ENCODE assay signal across 8 cellular contexts in the genomic region with DNA sequence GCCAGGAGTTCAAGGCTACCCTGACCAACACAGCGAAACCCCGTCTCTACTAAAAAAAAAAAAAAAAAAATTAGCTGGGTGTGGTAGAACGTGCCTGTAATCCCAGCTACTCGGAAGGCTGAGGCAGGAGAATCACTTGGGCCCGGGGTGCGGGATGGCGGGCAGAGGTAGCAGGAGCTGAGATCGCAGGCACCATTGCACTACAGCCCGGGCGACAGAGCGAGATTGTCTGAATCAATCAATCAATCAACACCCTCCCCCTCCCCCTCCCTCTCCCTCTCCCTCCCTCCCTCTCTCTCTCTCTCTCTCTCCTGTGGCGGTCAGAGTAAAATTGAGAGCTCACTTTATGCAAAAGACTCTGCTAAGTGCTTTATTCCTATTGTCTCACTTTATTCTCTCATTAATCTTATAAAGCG. TPM values are rescaled to one million over a fixed set of nuclear protein-coding genes. Genes with fewer than 3 reads are reported as not detected.
DNase-seq lines count a peak whose midpoint lies in the region; ATAC-seq and TF ChIP-seq lines count a peak whose summit lies in the region.

No MANE protein-coding gene starts in this region.

- H3K27me3 ChIP-seq in SJCRH30 (no peaks in the 10 kb centered on the region), esophagus squamous epithelium (peaks cover 0 to 5% (median 0%) of the 10 kb centered on the region in 4 donors)

- H3K36me3 ChIP-seq in SJCRH30 (no peaks in the 10 kb centered on the region), esophagus squamous epithelium (no peaks in the 10 kb centered on the region)

- peaks cover 7% of the 10 kb centered on the region; the same call in 1 of the 2 replicates for H3K4me1 ChIP-seq in SJCRH30
- H3K4me1 ChIP-seq in esophagus squamous epithelium: peaks cover 0 to 23% (median 14%) of the 10 kb centered on the region in 3 donors

- intact Hi-C loops in esophagus squamous epithelium (cut with DNase I): no loop called here

- no peaks in the 10 kb centered on the region for H3K9me3 ChIP-seq in SJCRH30 (replicated peaks)
- no peaks in the 10 kb centered on the region for H3K9me3 ChIP-seq in esophagus squamous epithelium

- no peak for ATAC-seq in HG03565 (IDR thresholded peaks at IDR 0.05; ENCODE audit: unreplicated experiment)

- WGBS in esophagus squamous epithelium, 2 donors: 15 to 30% methylated on average over 10 to 11 of the region's 13 CpGs

- H3K27ac ChIP-seq in SJCRH30: no peak overlapping the region
- H3K27ac ChIP-seq in esophagus squamous epithelium: peak overlapping the region in 2 of 4 donors; percentile 90 to 92

- H3K4me3 ChIP-seq in GM12875 (ENCODE audit: low read depth, low read length) (peak overlapping the region; percentile 79), SJCRH30 (peak overlapping the region; percentile 66), esophagus squamous epithelium (peak overlapping the region; percentile 73 to 100 (median 82))

- TF ChIP-seq POLR2A in esophagus squamous epithelium (IDR thresholded peaks at IDR 0.05): no peak

- no peak for TF ChIP-seq CTCF in GM12875 (IDR thresholded peaks at IDR 0.05; ENCODE audit: borderline replicate concordance, insufficient read depth, low read depth, low read length)
- TF ChIP-seq CTCF in esophagus squamous epithelium (IDR thresholded peaks at IDR 0.05): no peak

- DNase-seq in SJCRH30 (no peak), esophagus squamous epithelium (lab: John Stamatoyannopoulos, UW) (no peak), retina (peak; percentile 62), 8988T (no peak), AG08396 (ENCODE audit: low spot score) (no peak), T-helper 9 cell (no peak)

RNA-seq across cellular contexts. Expression of a gene that starts 1.2 kb away (rescaled TPM):
- 22.1 and 22.5 TPM in 2 replicates for total RNA-seq in SJCRH30 (2014; rRNA removed; shearing (Covaris generic))
- 1 to 10 TPM; 5.0 to 9.7 (median 8.6) TPM for total RNA-seq in esophagus squamous epithelium

RNA-seq across cellular contexts. Expression of a gene that starts 1.3 kb away (rescaled TPM):
- total RNA-seq in SJCRH30 (2014; rRNA removed; shearing (Covaris generic)): 0.18 TPM in 1 of 2 replicates, not detected in the other
- under 1 TPM in 1 of 4 donors, not detected in 3; under 0.01 TPM for total RNA-seq in esophagus squamous epithelium

RNA-seq across cellular contexts. Expression of a gene that starts 27.1 kb away (rescaled TPM):
- total RNA-seq in SJCRH30 (2014; rRNA removed; shearing (Covaris generic)): 38.2 and 39.2 TPM in 2 replicates
- 10 to 100 TPM; 36.3 to 77.6 (median 53.0) TPM for total RNA-seq in esophagus squamous epithelium

RNA-seq across cellular contexts. Expression of a gene that starts 43.1 kb away (rescaled TPM):
- total RNA-seq in SJCRH30 (2014; rRNA removed; shearing (Covaris generic)): 13.8 and 17.1 TPM in 2 replicates
- 10 to 100 TPM; 23.9 to 43.7 (median 32.1) TPM for total RNA-seq in esophagus squamous epithelium

RNA-seq across cellular contexts. Expression of a gene that starts 47.2 kb away (rescaled TPM):
- 0.22 and 0.71 TPM in 2 replicates for total RNA-seq in SJCRH30 (2014; rRNA removed; shearing (Covaris generic))
- 1 to 10 TPM in 3 of 4 donors, not detected in 1; 1.1 to 4.2 (median 1.9) TPM for total RNA-seq in esophagus squamous epithelium
